ENCODE assay signal across 8 cellular contexts in the genomic region with DNA sequence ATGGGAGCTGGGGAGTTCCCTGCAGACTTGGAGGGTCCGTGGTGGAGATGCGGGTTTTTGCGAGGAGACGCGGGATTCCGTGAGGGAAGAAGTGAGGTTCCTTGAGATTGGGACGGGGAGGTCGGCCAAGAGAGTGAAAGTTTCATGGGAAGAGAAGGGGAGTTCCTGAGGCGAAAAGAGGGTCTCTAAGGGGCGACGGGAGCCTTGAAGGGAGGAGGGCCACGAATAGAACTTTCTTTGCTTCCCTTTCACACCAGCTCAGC. TPM values are rescaled to one million over a fixed set of nuclear protein-coding genes. Genes with fewer than 3 reads are reported as not detected.
A peak's percentile ranks its signal among the peaks of the same experiment; 100 is the strongest.
DNase-seq lines count a peak whose midpoint lies in the region; ATAC-seq, FAIRE-seq and TF ChIP-seq lines count a peak whose summit lies in the region.

No MANE protein-coding gene starts in this region.

- TF ChIP-seq CTCF in DOHH2 (IDR thresholded peaks at IDR 0.05; ENCODE audit: low read depth, low read length, poor library complexity, severe bottlenecking), result no peak
- no peak for TF ChIP-seq CTCF in RWPE1 (conservative IDR thresholded peaks at IDR 0.05; ENCODE audit: low read depth)
- TF ChIP-seq CTCF in epithelial cell of proximal tubule (conservative IDR thresholded peaks at IDR 0.05; ENCODE audit: low read depth, low read length), result no peak
- no peak for TF ChIP-seq CTCF in pancreas (IDR thresholded peaks at IDR 0.05)

- no peaks in the 10 kb centered on the region for H4K20me1 ChIP-seq in DOHH2 (ENCODE audit: control insufficient read depth, insufficient read depth, low read depth, low read length)

- H3F3A ChIP-seq in DOHH2 (ENCODE audit: control insufficient read depth, insufficient read depth), result no peaks in the 10 kb centered on the region

- peak overlapping the region; percentile 89 for H3K4me2 ChIP-seq in DOHH2 (ENCODE audit: low read length)

- H3K79me2 ChIP-seq in DOHH2 (ENCODE audit: control insufficient read depth, low read length), result no peaks in the 10 kb centered on the region

- no peak for ATAC-seq in pancreas
- no peak for ATAC-seq in left colon

- POLR2A ChIA-PET in RWPE1 (lab: Yijun Ruan, JAX; ENCODE audit: low non-redundant PET), result interaction anchor here (1.0 kb wide), 1 partner anchor 51 kb away, joined by 3 read pairs; the partner anchor contains the start of gene NCOA6

- peaks cover 39% of the 10 kb centered on the region for H3K27me3 ChIP-seq in DOHH2 (ENCODE audit: control insufficient read depth, low read length)
- H3K27me3 ChIP-seq in pancreas, result no peaks in the 10 kb centered on the region

- H3K36me3 ChIP-seq in DOHH2 (ENCODE audit: control insufficient read depth, low read length) (no peaks in the 10 kb centered on the region), pancreas (no peaks in the 10 kb centered on the region)

- CTCF ChIA-PET in RWPE1 (lab: Yijun Ruan, JAX), result interaction anchor here (0.5 to 5.0 kb wide), 7 partner anchors 37 to 351 kb away, joined by 3 to 32 read pairs (median 4); partner anchors contain the start of genes GSS and MYH7B

- H3K4me1 ChIP-seq in DOHH2 (ENCODE audit: control insufficient read depth, low read length), result peaks cover 33% of the 10 kb centered on the region
- H3K4me1 ChIP-seq in pancreas, result peaks cover 0 to 13% (median 6%) of the 10 kb centered on the region in 3 donors

- no peak for FAIRE-seq in pancreas (lab: Jason Lieb, UNC)

- WGBS in pancreas, 2 donors, result 4 to 5% methylated on average over 12 of the region's 12 CpGs

- intact Hi-C loops in pancreas (cut with DNase I) (loop anchor here in 1 of 3 donors (10.0 kb wide), 1 partner anchor 78 kb away; the partner anchor contains the start of genes GSS and MYH7B), left colon (cut with DNase I, micrococcal nuclease) (loop anchor here in 1 of 2 donors (2.0 kb wide), 1 partner anchor 72 kb away; no protein-coding TSS in a partner anchor)

- H3K4me3 ChIP-seq in DOHH2 (ENCODE audit: low read length) (peak overlapping the region; percentile 76), epithelial cell of proximal tubule (ENCODE audit: low read depth, low read length) (peak overlapping the region; percentile 95), pancreas (peak overlapping the region; percentile 42 to 83 (median 70))

- no peaks in the 10 kb centered on the region for H3K9me2 ChIP-seq in DOHH2 (replicated peaks; ENCODE audit: control insufficient read depth, low read length)

- no peak overlapping the region for H3K27ac ChIP-seq in DOHH2 (ENCODE audit: low read depth, low read length)
- peak overlapping the region; percentile 83 for H3K27ac ChIP-seq in RWPE1
- peak overlapping the region; percentile 49 to 63 (median 56) for H3K27ac ChIP-seq in pancreas

- DNase-seq in RWPE1 (ENCODE audit: low spot score), result no peak
- DNase-seq in epithelial cell of proximal tubule (ENCODE audit: low read depth), result no peak
- peak in 1 of 6 donors; percentile 24 for DNase-seq in pancreas
- no peak for DNase-seq in left colon
- no peak for DNase-seq in activated CD4-positive, alpha-beta T cell treated with anti-CD3 and anti-CD28 coated beads for 1 hour
- no peak for DNase-seq in NCI-H2081 (lab: John Stamatoyannopoulos, UW)
- DNase-seq in NK-92 treated with Interleukin-12 subunit alpha and Interleukin-12 subunit beta, amount 100 ng/mL, for 24 hours (lab: John Stamatoyannopoulos, UW), result no peak

- H3K9me3 ChIP-seq in DOHH2 (ENCODE audit: control insufficient read depth, insufficient read depth, low read length) (no peaks in the 10 kb centered on the region), pancreas (no peaks in the 10 kb centered on the region)

RNA-seq across cellular contexts. Expression of gene ACSS2, which starts 0.5 kb away (rescaled TPM):
- 24.3 and 28.1 TPM in 2 replicates for total RNA-seq in epithelial cell of proximal tubule
- 10 to 100 TPM; 12.2 to 24.3 (median 19.4) TPM for total RNA-seq in pancreas
- polyA plus RNA-seq in pancreas, result 10 to 100 TPM; 29.8 to 42.5 TPM
- 100 to 1,000 TPM; 343 to 383 TPM for total RNA-seq in left colon

RNA-seq across cellular contexts. Expression of gene GGT7, which starts 4.3 kb away (rescaled TPM):
- 2.9 and 9.2 TPM in 2 replicates for total RNA-seq in epithelial cell of proximal tubule
- 10 to 100 TPM; 12.1 to 23.7 (median 13.9) TPM for total RNA-seq in pancreas
- 10 to 100 TPM; 24.1 to 30.3 TPM for polyA plus RNA-seq in pancreas
- total RNA-seq in left colon, result 10 to 100 TPM; 20.5 to 22.5 TPM

RNA-seq across cellular contexts. Expression of gene NCOA6, which starts 51.5 kb away (rescaled TPM):
- total RNA-seq in epithelial cell of proximal tubule (10.6 and 15.5 TPM in 2 replicates), pancreas (10 to 100 TPM; 11.1 to 15.8 (median 11.7) TPM), left colon (10 to 100 TPM; 36.1 to 40.0 TPM)
- 10 to 100 TPM; 16.7 to 19.3 TPM for polyA plus RNA-seq in pancreas

Comparison
In these comparisons a context has a peak if more than half of its experiments do, and no peak if none do; other contexts are left out.
1. RNA of gene ACSS2, which starts 0.5 kb away (total RNA-seq): 343 to 383 TPM in left colon; 24.3 to 28.1 TPM in epithelial cell of proximal tubule and 12.2 to 24.3 TPM in pancreas; every median in the first group is over 10 times any median in the second.
2. Peak in every context shown above with its lines, with median percentiles within 50 percentile points of each other: H3K4me3 ChIP-seq.